Comparison of ENCODE assay signal across 20 cellular contexts in genomic region chr11:128889657-128890213, GRCh38. TPM values are rescaled to one million over a fixed set of nuclear protein-coding genes. Genes with fewer than 3 reads are reported as not detected.
DNase-seq lines count a peak whose midpoint lies in the region; ATAC-seq and TF ChIP-seq lines count a peak whose summit lies in the region.
"Had no signal": no experiment of that assay in that cellular context is flagged by ENCODE, and none has a peak within 500 bp of the region (broad histone marks: within the 10 kb centered on the region; RNA-seq: fewer than 3 reads in every experiment).

No MANE protein-coding gene starts in this region.

- no peak overlapping the region for H3K27ac Mint-ChIP-seq in CD4-positive, CD25-positive, alpha-beta regulatory T cell
- no peak overlapping the region for H3K27ac Mint-ChIP-seq in central memory CD8-positive, alpha-beta T cell (ENCODE audit: low read depth)
- H3K27ac Mint-ChIP-seq in nephron progenitor cell = no peak overlapping the region
- H3K27ac Mint-ChIP-seq: activated CD8-positive, alpha-beta T cell treated with anti-CD3 and anti-CD28 coated beads, Interleukin-2, amount 10 ng/mL, durations not matched to agents 7 days and 5 days had no signal

- no peak overlapping the region for H2AFZ ChIP-seq in mesenchymal stem cell (ENCODE audit: low read depth, low read length)

- no peak overlapping the region for H3K4ac ChIP-seq in mesenchymal stem cell (ENCODE audit: low read depth in 1 of 2, low read length in 2 of 2)

- peaks cover 30% of the 10 kb centered on the region for H3K27me3 ChIP-seq in CD4-positive, CD25-positive, alpha-beta regulatory T cell (ENCODE audit: control insufficient read depth, insufficient read depth, low read length)
- H3K27me3 ChIP-seq in HUES48 (ENCODE audit: control insufficient read depth, insufficient read depth, low read length) = peaks cover 95% of the 10 kb centered on the region
- peaks cover 64 to 80% of the 10 kb centered on the region in 2 experiments for H3K27me3 ChIP-seq in mesenchymal stem cell (ENCODE audit: control insufficient read depth in 1 of 2, insufficient read depth in 1 of 2, low read length in 2 of 2)
- H3K27me3 ChIP-seq: right lobe of liver had no signal

- H2BK15ac ChIP-seq in mesenchymal stem cell (ENCODE audit: low read depth, poor library complexity, severe bottlenecking) = no peak overlapping the region

- H2AK5ac ChIP-seq in mesenchymal stem cell (ENCODE audit: low read length, severe bottlenecking) = no peak overlapping the region

- peak overlapping the region in 3 of 4 donors; percentile 22 to 29 (median 29) for H3K4me3 Mint-ChIP-seq in CD4-positive, CD25-positive, alpha-beta regulatory T cell
- peak overlapping the region; percentile 54 for H3K4me3 Mint-ChIP-seq in central memory CD8-positive, alpha-beta T cell
- peak overlapping the region; percentile 86 for H3K4me3 Mint-ChIP-seq in nephron progenitor cell
- H3K4me3 Mint-ChIP-seq: activated CD8-positive, alpha-beta T cell treated with anti-CD3 and anti-CD28 coated beads, Interleukin-2, amount 10 ng/mL, durations not matched to agents 7 days and 5 days had no signal

- no peak overlapping the region for H3K23ac ChIP-seq in mesenchymal stem cell (ENCODE audit: low read length in 2 of 2)

- no peak overlapping the region for H4K8ac ChIP-seq in mesenchymal stem cell (ENCODE audit: low read length)

- peaks cover 5% of the 10 kb centered on the region for H3K36me3 Mint-ChIP-seq in CD4-positive, CD25-positive, alpha-beta regulatory T cell
- peaks cover 3% of the 10 kb centered on the region for H3K36me3 Mint-ChIP-seq in central memory CD8-positive, alpha-beta T cell (ENCODE audit: insufficient read depth)
- H3K36me3 Mint-ChIP-seq in nephron progenitor cell (ENCODE audit: low read depth) = no peaks in the 10 kb centered on the region

- no peak overlapping the region for H4K91ac ChIP-seq in mesenchymal stem cell (ENCODE audit: low read length)

- no peaks in the 10 kb centered on the region for H3K79me1 ChIP-seq in mesenchymal stem cell (replicated peaks; ENCODE audit: low read length, poor library complexity, severe bottlenecking)

- no peak overlapping the region for H3K14ac ChIP-seq in mesenchymal stem cell (ENCODE audit: low read length in 2 of 2)

- peaks cover 9% of the 10 kb centered on the region for H3K4me1 ChIP-seq in CD4-positive, CD25-positive, alpha-beta regulatory T cell (ENCODE audit: control insufficient read depth, insufficient read depth, low read length, poor library complexity, severe bottlenecking)
- H3K4me1 ChIP-seq in HUES48 (ENCODE audit: control insufficient read depth, insufficient read depth, low read length) (peaks cover 32% of the 10 kb centered on the region), mesenchymal stem cell (ENCODE audit: control insufficient read depth, insufficient read depth, low read depth, low read length) (peaks cover 10% of the 10 kb centered on the region)

- H3K36me3 ChIP-seq in CD4-positive, CD25-positive, alpha-beta regulatory T cell (ENCODE audit: control insufficient read depth, insufficient read depth, low read length) = no peaks in the 10 kb centered on the region
- H3K36me3 ChIP-seq in HUES48 (ENCODE audit: control insufficient read depth, insufficient read depth, low read length) (no peaks in the 10 kb centered on the region), mesenchymal stem cell (ENCODE audit: control insufficient read depth in 1 of 2, insufficient read depth in 2 of 2, low read depth in 1 of 2, low read length in 2 of 2) (no peaks in the 10 kb centered on the region)
- H3K36me3 ChIP-seq: right lobe of liver, tibial artery had no signal

- no peak for TF ChIP-seq CTCF in nephron progenitor cell (IDR thresholded peaks at IDR 0.05)

- H3K27me3 Mint-ChIP-seq in CD4-positive, CD25-positive, alpha-beta regulatory T cell = peaks cover 80% of the 10 kb centered on the region
- peaks cover 66% of the 10 kb centered on the region for H3K27me3 Mint-ChIP-seq in central memory CD8-positive, alpha-beta T cell
- peaks cover 72% of the 10 kb centered on the region for H3K27me3 Mint-ChIP-seq in nephron progenitor cell (ENCODE audit: low read depth, poor library complexity)

- no peak overlapping the region for H2BK12ac ChIP-seq in mesenchymal stem cell (ENCODE audit: low read length in 2 of 2)

- H2BK5ac ChIP-seq in mesenchymal stem cell (ENCODE audit: low read depth, low read length, poor library complexity, severe bottlenecking) = no peak overlapping the region

- no peak overlapping the region for H2BK120ac ChIP-seq in mesenchymal stem cell (ENCODE audit: low read depth, low read length)

- peaks cover 0 to 1% (median 0%) of the 10 kb centered on the region in 7 donors for H3K9me3 Mint-ChIP-seq in CD4-positive, CD25-positive, alpha-beta regulatory T cell
- H3K9me3 Mint-ChIP-seq in central memory CD8-positive, alpha-beta T cell = no peaks in the 10 kb centered on the region
- H3K9me3 Mint-ChIP-seq in nephron progenitor cell = no peaks in the 10 kb centered on the region

- no peak overlapping the region for H3K4me2 ChIP-seq in mesenchymal stem cell (ENCODE audit: low read length, poor library complexity, severe bottlenecking)

- no peak for DNase-seq in CD4-positive, CD25-positive, alpha-beta regulatory T cell
- DNase-seq in central memory CD8-positive, alpha-beta T cell (ENCODE audit: low spot score in 2 of 2) = no peak
- DNase-seq in nephron progenitor cell (no peak), DMS79 (lab: John Stamatoyannopoulos, UW) (no peak), germinal center (ENCODE audit: low spot score) (no peak), mesenchymal stem cell (no peak)
- no peak for DNase-seq in activated CD8-positive, alpha-beta memory T cell treated with anti-CD3 and anti-CD28 coated beads for 24 hours
- DNase-seq: activated CD8-positive, alpha-beta T cell treated with anti-CD3 and anti-CD28 coated beads, Interleukin-2, amount 10 ng/mL, durations not matched to agents 7 days and 5 days; amniotic stem cell; left cardiac atrium; NCI-H1092; stimulated activated CD4-positive, alpha-beta T cell treated with anti-CD3 and anti-CD28 coated beads, Interleukin-4, amount 100 ng/mL, for 1 hour; tibial artery had no signal

- no peak overlapping the region for H3K4me3 ChIP-seq in CD4-positive, CD25-positive, alpha-beta regulatory T cell (ENCODE audit: low read depth, low read length)
- H3K4me3 ChIP-seq in HUES48 (ENCODE audit: low read depth, low read length) (peak overlapping the region; percentile 61; the same call in 1 of the 2 replicates), mesenchymal stem cell (ENCODE audit: insufficient read depth in 1 of 2, low read depth in 1 of 2, low read length in 2 of 2) (no peak overlapping the region)
- H3K4me3 ChIP-seq: K562 had no signal

- peaks cover 0 to 12% (median 7%) of the 10 kb centered on the region in 4 donors for H3K4me1 Mint-ChIP-seq in CD4-positive, CD25-positive, alpha-beta regulatory T cell
- peaks cover 16% of the 10 kb centered on the region for H3K4me1 Mint-ChIP-seq in central memory CD8-positive, alpha-beta T cell
- H3K4me1 Mint-ChIP-seq in nephron progenitor cell = peaks cover 56% of the 10 kb centered on the region

- no peak overlapping the region for H3K27ac ChIP-seq in CD4-positive, CD25-positive, alpha-beta regulatory T cell (ENCODE audit: insufficient read depth, low read length, poor library complexity, severe bottlenecking)
- H3K27ac ChIP-seq in HUES48 (ENCODE audit: low read depth, low read length) (no peak overlapping the region), mesenchymal stem cell (ENCODE audit: low read length, poor library complexity, severe bottlenecking) (no peak overlapping the region)
- H3K27ac ChIP-seq: right lobe of liver, tibial artery had no signal

- H3K18ac ChIP-seq in mesenchymal stem cell (ENCODE audit: low read depth in 1 of 2, low read length in 2 of 2) = no peak overlapping the region

- H3K9me3 ChIP-seq in CD4-positive, CD25-positive, alpha-beta regulatory T cell (ENCODE audit: control insufficient read depth in 2 of 2, low read length in 2 of 2) = no peaks in the 10 kb centered on the region
- no peaks in the 10 kb centered on the region for H3K9me3 ChIP-seq in HUES48 (ENCODE audit: control insufficient read depth, insufficient read depth, low read length)
- no peaks in the 10 kb centered on the region for H3K9me3 ChIP-seq in mesenchymal stem cell (ENCODE audit: control insufficient read depth, low read length)
- H3K9me3 ChIP-seq: right lobe of liver, SK-N-SH, tibial artery had no signal

- ATAC-seq in CD4-positive, CD25-positive, alpha-beta regulatory T cell (ENCODE audit: low read depth in 2 of 2) = no peak
- no peak for ATAC-seq in central memory CD8-positive, alpha-beta T cell (replicated peaks; ENCODE audit: extremely low read depth, poor library complexity, severe bottlenecking)
- ATAC-seq: K562 had no signal

- H3K9ac ChIP-seq in HUES48 (ENCODE audit: low read depth, low read length) = no peak overlapping the region
- no peak overlapping the region for H3K9ac ChIP-seq in mesenchymal stem cell (ENCODE audit: low read length)
- H3K9ac ChIP-seq: SK-N-SH had no signal

- 34% methylated on average over 8 of the region's 8 CpGs for WGBS in mesenchymal stem cell

RNA-seq across cellular contexts. Expression of gene KCNJ5, which starts 1.4 kb away (rescaled TPM):
- not detected for total RNA-seq in CD4-positive, CD25-positive, alpha-beta regulatory T cell
- not detected for polyA plus RNA-seq in CD4-positive, CD25-positive, alpha-beta regulatory T cell
- polyA plus RNA-seq in mesenchymal stem cell (2013, experiment 1 of 2) = 0.03 TPM
- polyA plus RNA-seq in mesenchymal stem cell (2013, experiment 2 of 2) = not detected
- total RNA-seq: activated CD8-positive, alpha-beta T cell treated with anti-CD3 and anti-CD28 coated beads, Interleukin-2, amount 10 ng/mL, durations not matched to agents 7 days and 5 days; H4; myocyte; OCI-LY7 had no signal
- polyA plus RNA-seq: K562 had no signal

RNA-seq across cellular contexts. Expression of gene KCNJ1, which starts 22.6 kb away (rescaled TPM):
- total RNA-seq in CD4-positive, CD25-positive, alpha-beta regulatory T cell = not detected
- polyA plus RNA-seq in CD4-positive, CD25-positive, alpha-beta regulatory T cell = under 1 TPM in 1 of 4 donors, not detected in 3; 0.39 TPM
- polyA plus RNA-seq in mesenchymal stem cell (2013, experiment 1 of 2) = not detected
- polyA plus RNA-seq in mesenchymal stem cell (2013, experiment 2 of 2) = 0.03 TPM
- total RNA-seq: activated CD8-positive, alpha-beta T cell treated with anti-CD3 and anti-CD28 coated beads, Interleukin-2, amount 10 ng/mL, durations not matched to agents 7 days and 5 days; H4; K562; left cardiac atrium; right lobe of liver had no signal
- polyA plus RNA-seq: K562, SK-N-SH had no signal

RNA-seq across cellular contexts. Expression of gene TP53AIP1, which starts 52.9 kb away (rescaled TPM):
- total RNA-seq in CD4-positive, CD25-positive, alpha-beta regulatory T cell = not detected
- polyA plus RNA-seq in CD4-positive, CD25-positive, alpha-beta regulatory T cell = not detected
- polyA plus RNA-seq in mesenchymal stem cell (2013, experiment 1 of 2) = not detected
- not detected for polyA plus RNA-seq in mesenchymal stem cell (2013, experiment 2 of 2)
- total RNA-seq: activated CD8-positive, alpha-beta T cell treated with anti-CD3 and anti-CD28 coated beads, Interleukin-2, amount 10 ng/mL, durations not matched to agents 7 days and 5 days; H4; K562; left cardiac atrium; OCI-LY7 had no signal
- polyA plus RNA-seq: K562 had no signal

Comparison
In these comparisons a context has a peak if more than half of its experiments do, and no peak if none do; other contexts are left out.
1. H3K4me3 Mint-ChIP-seq: peak in every context shown above with its lines; median percentile 86 in nephron progenitor cell; 54 in central memory CD8-positive, alpha-beta T cell; 29 in CD4-positive, CD25-positive, alpha-beta regulatory T cell.